1 cellular context compared by ENCODE assay signal in the genomic region with DNA sequence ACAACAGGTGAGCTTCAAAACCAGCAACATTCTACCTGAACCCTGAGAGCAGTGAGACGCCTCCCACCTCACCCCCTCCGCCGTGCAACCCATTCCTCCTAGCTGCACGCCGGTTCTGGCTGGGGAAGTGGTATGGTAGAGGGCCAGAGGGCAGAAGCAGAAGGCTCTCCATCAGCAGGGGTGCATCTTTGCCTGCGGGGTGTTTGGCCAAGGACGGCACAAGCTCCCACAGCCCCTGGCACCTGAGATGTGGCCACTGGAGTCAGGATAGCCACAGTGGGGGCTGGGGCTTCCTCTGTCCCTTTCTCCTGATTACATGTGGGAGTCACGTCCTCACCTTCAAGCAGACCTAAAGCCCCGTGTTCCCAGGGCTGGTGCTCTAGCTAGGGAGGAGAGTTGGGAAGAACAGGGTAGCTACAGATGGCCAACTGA.
TF ChIP-seq lines count a peak whose summit lies in the region.

No MANE protein-coding gene starts in this region.

TF ChIP-seq in K562, 482 proteins besides CTCF, POLR2A, EP300 and RAD21:
- no peak for TF ChIP-seq KDM4B (IDR thresholded peaks at IDR 0.05; ENCODE audit: borderline replicate concordance in 2 of 2, low read depth in 1 of 2)
- TF ChIP-seq, protein P1, sequence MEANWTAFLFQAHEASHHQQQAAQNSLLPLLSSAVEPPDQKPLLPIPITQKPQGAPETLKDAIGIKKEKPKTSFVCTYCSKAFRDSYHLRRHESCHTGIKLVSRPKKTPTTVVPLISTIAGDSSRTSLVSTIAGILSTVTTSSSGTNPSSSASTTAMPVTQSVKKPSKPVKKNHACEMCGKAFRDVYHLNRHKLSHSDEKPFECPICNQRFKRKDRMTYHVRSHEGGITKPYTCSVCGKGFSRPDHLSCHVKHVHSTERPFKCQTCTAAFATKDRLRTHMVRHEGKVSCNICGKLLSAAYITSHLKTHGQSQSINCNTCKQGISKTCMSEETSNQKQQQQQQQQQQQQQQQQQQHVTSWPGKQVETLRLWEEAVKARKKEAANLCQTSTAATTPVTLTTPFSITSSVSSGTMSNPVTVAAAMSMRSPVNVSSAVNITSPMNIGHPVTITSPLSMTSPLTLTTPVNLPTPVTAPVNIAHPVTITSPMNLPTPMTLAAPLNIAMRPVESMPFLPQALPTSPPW (CRISPR knock-in tag; IDR thresholded peaks at IDR 0.05): peak; percentile 2; the same call in 1 of the 2 replicates
